ENCODE assay signal across 1 cellular context in genomic region chr1:204320413-204320812, GRCh38.
TF ChIP-seq lines count a peak whose summit lies in the region.

No MANE protein-coding gene starts in this region.

TF ChIP-seq in K562, 482 proteins besides CTCF, POLR2A, EP300 and RAD21 (continued from another document and continues in another):
- TF ChIP-seq MEF2D (tag; conservative IDR thresholded peaks at IDR 0.05; ENCODE audit: low read depth) (no peak), POU5F1 (IDR thresholded peaks at IDR 0.05; ENCODE audit: borderline replicate concordance, low read depth, low read length, partially characterized antibody) (no peak), CREBBP (IDR thresholded peaks at IDR 0.05; ENCODE audit: low read depth, low read length) (no peak), GABPB1 (CRISPR knock-in tag; IDR thresholded peaks at IDR 0.05) (no peak), NR0B1 (IDR thresholded peaks at IDR 0.05; ENCODE audit: partially characterized antibody) (no peak), ZNF408 (CRISPR knock-in tag; IDR thresholded peaks at IDR 0.05; ENCODE audit: low read depth) (no peak), ZNF143 (CRISPR knock-in tag; IDR thresholded peaks at IDR 0.05) (no peak), ZNF121 (CRISPR knock-in tag; conservative IDR thresholded peaks at IDR 0.05) (no peak), SMAD3 (CRISPR knock-in tag; conservative IDR thresholded peaks at IDR 0.05) (no peak), NKRF (IDR thresholded peaks at IDR 0.05; ENCODE audit: borderline replicate concordance) (no peak), CHD2 (IDR thresholded peaks at IDR 0.05; ENCODE audit: low read depth, low read length) (no peak), DNMT1 (IDR thresholded peaks at IDR 0.05) (no peak), SMARCA5 (IDR thresholded peaks at IDR 0.05) (no peak), FOXK2 (conservative IDR thresholded peaks at IDR 0.05 in 1 of 2, IDR thresholded peaks at IDR 0.05 in 1 of 2; ENCODE audit: low read depth in 2 of 2) (peak; percentile 69 to 72), DMBX1 (CRISPR knock-in tag; IDR thresholded peaks at IDR 0.05; ENCODE audit: borderline replicate concordance) (no peak), BRF2 (IDR thresholded peaks at IDR 0.05; ENCODE audit: borderline replicate concordance, insufficient read depth, insufficient read length) (no peak), AFF1 (IDR thresholded peaks at IDR 0.05; ENCODE audit: low read depth in 1 of 2, partially characterized antibody in 2 of 2) (no peak), CBX5 (IDR thresholded peaks at IDR 0.05; ENCODE audit: borderline replicate concordance, low read depth) (no peak), POLR2B (IDR thresholded peaks at IDR 0.05; ENCODE audit: low read depth, partially characterized antibody) (no peak), RBM17 (IDR thresholded peaks at IDR 0.05; ENCODE audit: borderline replicate concordance, low read depth, low read length) (no peak), ZNF717 (CRISPR knock-in tag; IDR thresholded peaks at IDR 0.05) (no peak), ARID2 (IDR thresholded peaks at IDR 0.05) (no peak), FOXA1 (IDR thresholded peaks at IDR 0.05; ENCODE audit: borderline replicate concordance) (no peak), BDP1 (IDR thresholded peaks at IDR 0.05; ENCODE audit: insufficient read depth, insufficient read length) (no peak), CBX1 (IDR thresholded peaks at IDR 0.05; ENCODE audit: low read depth) (no peak), PTTG1 (tag; IDR thresholded peaks at IDR 0.05; ENCODE audit: low read depth) (no peak), MCM3 (IDR thresholded peaks at IDR 0.05) (no peak), ZKSCAN1 (IDR thresholded peaks at IDR 0.05; ENCODE audit: low read depth, low read length) (no peak), PURB (CRISPR knock-in tag; IDR thresholded peaks at IDR 0.05; ENCODE audit: low read depth) (no peak), MTA3 (IDR thresholded peaks at IDR 0.05; ENCODE audit: borderline replicate concordance) (no peak), ZC3H4 (CRISPR knock-in tag; IDR thresholded peaks at IDR 0.05; ENCODE audit: borderline replicate concordance) (no peak), NCOA4 (IDR thresholded peaks at IDR 0.05; ENCODE audit: partially characterized antibody) (no peak), VEZF1 (CRISPR knock-in tag; IDR thresholded peaks at IDR 0.05) (peak; percentile 65), MCM5 (IDR thresholded peaks at IDR 0.05; ENCODE audit: low read depth) (no peak), HNRNPK (IDR thresholded peaks at IDR 0.05; ENCODE audit: low read depth, low read length, poor library complexity, severe bottlenecking) (no peak), GATAD2A (IDR thresholded peaks at IDR 0.05) (no peak), TBP (optimal IDR thresholded peaks at IDR 0.05; ENCODE audit: low read depth, low read length) (no peak), CREB5 (CRISPR knock-in tag; IDR thresholded peaks at IDR 0.05) (no peak), NBN (IDR thresholded peaks at IDR 0.05; ENCODE audit: low read depth) (no peak), BRCA1 (IDR thresholded peaks at IDR 0.05) (no peak), BRCA1 (CRISPR knock-in tag; IDR thresholded peaks at IDR 0.05) (no peak), TAF7 (tag; IDR thresholded peaks at IDR 0.05) (no peak), ZNF445 (CRISPR knock-in tag; IDR thresholded peaks at IDR 0.05; ENCODE audit: low read depth) (no peak), ZNF133 (CRISPR knock-in tag; IDR thresholded peaks at IDR 0.05) (no peak), KLF6 (CRISPR knock-in tag; IDR thresholded peaks at IDR 0.05; ENCODE audit: borderline replicate concordance) (no peak)
- TF ChIP-seq, protein P1, sequence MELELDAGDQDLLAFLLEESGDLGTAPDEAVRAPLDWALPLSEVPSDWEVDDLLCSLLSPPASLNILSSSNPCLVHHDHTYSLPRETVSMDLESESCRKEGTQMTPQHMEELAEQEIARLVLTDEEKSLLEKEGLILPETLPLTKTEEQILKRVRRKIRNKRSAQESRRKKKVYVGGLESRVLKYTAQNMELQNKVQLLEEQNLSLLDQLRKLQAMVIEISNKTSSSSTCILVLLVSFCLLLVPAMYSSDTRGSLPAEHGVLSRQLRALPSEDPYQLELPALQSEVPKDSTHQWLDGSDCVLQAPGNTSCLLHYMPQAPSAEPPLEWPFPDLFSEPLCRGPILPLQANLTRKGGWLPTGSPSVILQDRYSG (tag; conservative IDR thresholded peaks at IDR 0.05; ENCODE audit: low read depth), result no peak
- TF ChIP-seq, protein P2, sequence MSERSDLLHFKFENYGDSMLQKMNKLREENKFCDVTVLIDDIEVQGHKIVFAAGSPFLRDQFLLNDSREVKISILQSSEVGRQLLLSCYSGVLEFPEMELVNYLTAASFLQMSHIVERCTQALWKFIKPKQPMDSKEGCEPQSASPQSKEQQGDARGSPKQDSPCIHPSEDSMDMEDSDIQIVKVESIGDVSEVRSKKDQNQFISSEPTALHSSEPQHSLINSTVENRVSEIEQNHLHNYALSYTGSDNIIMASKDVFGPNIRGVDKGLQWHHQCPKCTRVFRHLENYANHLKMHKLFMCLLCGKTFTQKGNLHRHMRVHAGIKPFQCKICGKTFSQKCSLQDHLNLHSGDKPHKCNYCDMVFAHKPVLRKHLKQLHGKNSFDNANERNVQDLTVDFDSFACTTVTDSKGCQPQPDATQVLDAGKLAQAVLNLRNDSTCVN (CRISPR knock-in tag; IDR thresholded peaks at IDR 0.05), result no peak
- TF ChIP-seq, protein P3, sequence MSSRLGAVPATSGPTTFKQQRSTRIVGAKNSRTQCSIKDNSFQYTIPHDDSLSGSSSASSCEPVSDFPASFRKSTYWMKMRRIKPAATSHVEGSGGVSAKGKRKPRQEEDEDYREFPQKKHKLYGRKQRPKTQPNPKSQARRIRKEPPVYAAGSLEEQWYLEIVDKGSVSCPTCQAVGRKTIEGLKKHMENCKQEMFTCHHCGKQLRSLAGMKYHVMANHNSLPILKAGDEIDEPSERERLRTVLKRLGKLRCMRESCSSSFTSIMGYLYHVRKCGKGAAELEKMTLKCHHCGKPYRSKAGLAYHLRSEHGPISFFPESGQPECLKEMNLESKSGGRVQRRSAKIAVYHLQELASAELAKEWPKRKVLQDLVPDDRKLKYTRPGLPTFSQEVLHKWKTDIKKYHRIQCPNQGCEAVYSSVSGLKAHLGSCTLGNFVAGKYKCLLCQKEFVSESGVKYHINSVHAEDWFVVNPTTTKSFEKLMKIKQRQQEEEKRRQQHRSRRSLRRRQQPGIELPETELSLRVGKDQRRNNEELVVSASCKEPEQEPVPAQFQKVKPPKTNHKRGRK (tag; IDR thresholded peaks at IDR 0.05), result no peak
- TF ChIP-seq, protein P4, sequence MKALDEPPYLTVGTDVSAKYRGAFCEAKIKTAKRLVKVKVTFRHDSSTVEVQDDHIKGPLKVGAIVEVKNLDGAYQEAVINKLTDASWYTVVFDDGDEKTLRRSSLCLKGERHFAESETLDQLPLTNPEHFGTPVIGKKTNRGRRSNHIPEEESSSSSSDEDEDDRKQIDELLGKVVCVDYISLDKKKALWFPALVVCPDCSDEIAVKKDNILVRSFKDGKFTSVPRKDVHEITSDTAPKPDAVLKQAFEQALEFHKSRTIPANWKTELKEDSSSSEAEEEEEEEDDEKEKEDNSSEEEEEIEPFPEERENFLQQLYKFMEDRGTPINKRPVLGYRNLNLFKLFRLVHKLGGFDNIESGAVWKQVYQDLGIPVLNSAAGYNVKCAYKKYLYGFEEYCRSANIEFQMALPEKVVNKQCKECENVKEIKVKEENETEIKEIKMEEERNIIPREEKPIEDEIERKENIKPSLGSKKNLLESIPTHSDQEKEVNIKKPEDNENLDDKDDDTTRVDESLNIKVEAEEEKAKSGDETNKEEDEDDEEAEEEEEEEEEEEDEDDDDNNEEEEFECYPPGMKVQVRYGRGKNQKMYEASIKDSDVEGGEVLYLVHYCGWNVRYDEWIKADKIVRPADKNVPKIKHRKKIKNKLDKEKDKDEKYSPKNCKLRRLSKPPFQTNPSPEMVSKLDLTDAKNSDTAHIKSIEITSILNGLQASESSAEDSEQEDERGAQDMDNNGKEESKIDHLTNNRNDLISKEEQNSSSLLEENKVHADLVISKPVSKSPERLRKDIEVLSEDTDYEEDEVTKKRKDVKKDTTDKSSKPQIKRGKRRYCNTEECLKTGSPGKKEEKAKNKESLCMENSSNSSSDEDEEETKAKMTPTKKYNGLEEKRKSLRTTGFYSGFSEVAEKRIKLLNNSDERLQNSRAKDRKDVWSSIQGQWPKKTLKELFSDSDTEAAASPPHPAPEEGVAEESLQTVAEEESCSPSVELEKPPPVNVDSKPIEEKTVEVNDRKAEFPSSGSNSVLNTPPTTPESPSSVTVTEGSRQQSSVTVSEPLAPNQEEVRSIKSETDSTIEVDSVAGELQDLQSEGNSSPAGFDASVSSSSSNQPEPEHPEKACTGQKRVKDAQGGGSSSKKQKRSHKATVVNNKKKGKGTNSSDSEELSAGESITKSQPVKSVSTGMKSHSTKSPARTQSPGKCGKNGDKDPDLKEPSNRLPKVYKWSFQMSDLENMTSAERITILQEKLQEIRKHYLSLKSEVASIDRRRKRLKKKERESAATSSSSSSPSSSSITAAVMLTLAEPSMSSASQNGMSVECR (CRISPR knock-in tag; IDR thresholded peaks at IDR 0.05), result no peak
